In the genomic region with DNA sequence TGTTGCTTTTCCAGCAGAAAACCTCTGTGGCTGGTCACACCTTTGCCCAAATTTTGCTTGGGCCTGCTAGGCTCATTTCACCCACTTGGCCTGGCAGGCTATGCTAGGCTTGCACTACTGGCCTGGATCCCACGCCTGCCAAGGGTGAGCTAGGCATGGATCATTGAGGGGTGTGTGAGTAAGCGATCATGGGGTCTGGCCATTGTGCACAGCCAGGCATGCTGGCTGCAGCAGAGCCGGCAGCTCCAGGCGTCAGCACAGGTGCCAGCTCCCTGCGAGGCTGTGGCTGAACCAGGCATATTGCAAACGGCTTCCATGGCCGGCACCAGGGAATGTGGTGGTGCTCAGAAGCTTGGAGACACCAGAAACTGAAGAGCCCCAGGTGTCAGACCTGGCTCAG, we compare ENCODE assay signal across 25 cellular contexts. TPM values are rescaled to one million over a fixed set of nuclear protein-coding genes. Genes with fewer than 3 reads are reported as not detected.
DNase-seq lines count a peak whose midpoint lies in the region; ATAC-seq lines count a peak whose summit lies in the region.
"Had no signal": no experiment of that assay in that cellular context is flagged by ENCODE, and none has a peak within 500 bp of the region (broad histone marks: within the 10 kb centered on the region; RNA-seq: fewer than 3 reads in every experiment).

No MANE protein-coding gene starts in this region.

- no peak overlapping the region for H3K27ac ChIP-seq in naive thymus-derived CD4-positive, alpha-beta T cell (ENCODE audit: low read depth, low read length)
- H3K27ac ChIP-seq: neural progenitor cell, Peyer's patch, SJCRH30, thoracic aorta had no signal

- H3K27ac Mint-ChIP-seq in activated CD4-positive, alpha-beta T cell treated with anti-CD3 and anti-CD28 coated beads for 36 hours, result no peak overlapping the region
- no peak overlapping the region for H3K27ac Mint-ChIP-seq in naive thymus-derived CD4-positive, alpha-beta T cell
- H3K27ac Mint-ChIP-seq: activated CD4-positive, alpha-beta memory T cell treated with anti-CD3 and anti-CD28 coated beads for 36 hours; activated naive CD8-positive, alpha-beta T cell treated with anti-CD3 and anti-CD28 coated beads for 36 hours; CD4-positive, alpha-beta T cell; memory B cell; neural progenitor cell had no signal

- no peaks in the 10 kb centered on the region for H3K27me3 Mint-ChIP-seq in activated CD4-positive, alpha-beta T cell treated with anti-CD3 and anti-CD28 coated beads for 36 hours
- H3K27me3 Mint-ChIP-seq in naive thymus-derived CD4-positive, alpha-beta T cell, result peaks cover 0 to 4% (median 0%) of the 10 kb centered on the region in 5 donors
- H3K27me3 Mint-ChIP-seq: activated CD4-positive, alpha-beta memory T cell treated with anti-CD3 and anti-CD28 coated beads for 36 hours; activated naive CD8-positive, alpha-beta T cell treated with anti-CD3 and anti-CD28 coated beads for 36 hours; CD4-positive, alpha-beta T cell; memory B cell; progenitor cell of endocrine pancreas had no signal

- CTCF ChIA-PET in activated CD4-positive, alpha-beta T cell treated with anti-CD3 and anti-CD28 coated beads for 36 hours (lab: Charles Lee), result no interaction called here
- CTCF ChIA-PET in naive thymus-derived CD4-positive, alpha-beta T cell (lab: Charles Lee), result no interaction called here

- POLR2A ChIA-PET in activated CD4-positive, alpha-beta T cell treated with anti-CD3 and anti-CD28 coated beads for 36 hours (lab: Charles Lee), result no interaction called here
- POLR2A ChIA-PET in naive thymus-derived CD4-positive, alpha-beta T cell (lab: Charles Lee), result no interaction called here

- no peak overlapping the region for H3K4me3 Mint-ChIP-seq in activated CD4-positive, alpha-beta T cell treated with anti-CD3 and anti-CD28 coated beads for 36 hours
- no peak overlapping the region for H3K4me3 Mint-ChIP-seq in naive thymus-derived CD4-positive, alpha-beta T cell
- H3K4me3 Mint-ChIP-seq: activated CD4-positive, alpha-beta memory T cell treated with anti-CD3 and anti-CD28 coated beads for 36 hours; activated naive CD8-positive, alpha-beta T cell treated with anti-CD3 and anti-CD28 coated beads for 36 hours; CD4-positive, alpha-beta T cell; memory B cell; neural progenitor cell had no signal

- no peaks in the 10 kb centered on the region for H3K27me3 ChIP-seq in adipocyte (replicated peaks; ENCODE audit: control insufficient read depth, insufficient read depth, low read length)
- H3K27me3 ChIP-seq in naive thymus-derived CD4-positive, alpha-beta T cell (ENCODE audit: control insufficient read depth in 2 of 2, insufficient read depth in 2 of 2, low read length in 2 of 2), result no peaks in the 10 kb centered on the region
- H3K27me3 ChIP-seq: neural progenitor cell, Peyer's patch, SJCRH30 had no signal

- no peaks in the 10 kb centered on the region for H3K36me3 Mint-ChIP-seq in activated CD4-positive, alpha-beta T cell treated with anti-CD3 and anti-CD28 coated beads for 36 hours (ENCODE audit: low read depth)
- peaks cover 0 to 8% (median 0%) of the 10 kb centered on the region in 5 donors for H3K36me3 Mint-ChIP-seq in naive thymus-derived CD4-positive, alpha-beta T cell
- H3K36me3 Mint-ChIP-seq: activated CD4-positive, alpha-beta memory T cell treated with anti-CD3 and anti-CD28 coated beads for 36 hours; activated naive CD8-positive, alpha-beta T cell treated with anti-CD3 and anti-CD28 coated beads for 36 hours; memory B cell; neural progenitor cell had no signal

- no peaks in the 10 kb centered on the region for H3K9me3 Mint-ChIP-seq in activated CD4-positive, alpha-beta T cell treated with anti-CD3 and anti-CD28 coated beads for 36 hours (ENCODE audit: low read depth)
- H3K9me3 Mint-ChIP-seq in naive thymus-derived CD4-positive, alpha-beta T cell, result no peaks in the 10 kb centered on the region
- H3K9me3 Mint-ChIP-seq: activated CD4-positive, alpha-beta memory T cell treated with anti-CD3 and anti-CD28 coated beads for 36 hours; activated naive CD8-positive, alpha-beta T cell treated with anti-CD3 and anti-CD28 coated beads for 36 hours; CD4-positive, alpha-beta T cell; memory B cell; neural progenitor cell had no signal

- H3K4me3 ChIP-seq in adipocyte (ENCODE audit: low read length), result no peak overlapping the region
- H3K4me3 ChIP-seq in naive thymus-derived CD4-positive, alpha-beta T cell (ENCODE audit: low read length), result no peak overlapping the region
- H3K4me3 ChIP-seq: neural progenitor cell, Peyer's patch, SJCRH30, thoracic aorta had no signal

- peak; percentile 26 for DNase-seq in M059J (ENCODE audit: low read depth)
- DNase-seq in adipocyte (ENCODE audit: low read depth), result no peak
- peak; percentile 43 for DNase-seq in left ventricle myocardium superior
- no peak for DNase-seq in sciatic nerve (ENCODE audit: low spot score)
- DNase-seq in 8988T, result no peak
- no peak for DNase-seq in activated CD4-positive, alpha-beta T cell treated with anti-CD3 and anti-CD28 coated beads for 36 hours
- DNase-seq in activated CD4-positive, alpha-beta T cell treated with anti-CD3 and anti-CD28 coated beads, Interleukin-2, amount 50 U/mL, for 48 hours, result no peak
- no peak for DNase-seq in naive thymus-derived CD4-positive, alpha-beta T cell
- DNase-seq: activated CD4-positive, alpha-beta memory T cell treated with anti-CD3 and anti-CD28 coated beads for 36 hours; activated effector memory CD4-positive, alpha-beta T cell treated with Interleukin-2 at 50 U/mL for 16 hours; activated naive CD8-positive, alpha-beta T cell treated with anti-CD3 and anti-CD28 coated beads for 36 hours; CD4-positive, alpha-beta T cell; cerebellar nuclear complex; GOT3; IMR-90; NCI-H1092; NCI-H187 treated with DMSO at 0.1 percent for 48 hours; NCI-H524 treated with DMSO at 0.1 percent for 48 hours; Peyer's patch; SJCRH30; stimulated activated naive CD4-positive, alpha-beta T cell treated with Interleukin-2 at 50 U/mL for 16 hours had no signal

- no peaks in the 10 kb centered on the region for H3K9me3 ChIP-seq in adipocyte (ENCODE audit: control insufficient read depth, low read length)
- H3K9me3 ChIP-seq in naive thymus-derived CD4-positive, alpha-beta T cell (ENCODE audit: control insufficient read depth in 2 of 3, low read length in 3 of 3), result no peaks in the 10 kb centered on the region
- H3K9me3 ChIP-seq: Peyer's patch, SJCRH30, thoracic aorta had no signal

- ATAC-seq in left ventricle myocardium superior (peak; percentile 90), sciatic nerve (peak; percentile 42)
- no peak for ATAC-seq in activated CD4-positive, alpha-beta T cell treated with anti-CD3 and anti-CD28 coated beads for 36 hours
- no peak for ATAC-seq in naive thymus-derived CD4-positive, alpha-beta T cell

- intact Hi-C loops in left ventricle myocardium superior (cut with micrococcal nuclease) (no loop called here), sciatic nerve (cut with DNase I) (no loop called here)
- intact Hi-C loops in activated CD4-positive, alpha-beta T cell treated with anti-CD3 and anti-CD28 coated beads for 36 hours (cut with DNase I, micrococcal nuclease), result no loop called here
- intact Hi-C loops in naive thymus-derived CD4-positive, alpha-beta T cell (cut with micrococcal nuclease), result no loop called here

- peaks cover 14% of the 10 kb centered on the region for H3K4me1 ChIP-seq in adipocyte (ENCODE audit: control insufficient read depth, insufficient read depth, low read length)
- H3K4me1 ChIP-seq in naive thymus-derived CD4-positive, alpha-beta T cell (ENCODE audit: control insufficient read depth in 2 of 2, insufficient read depth in 2 of 2, low read length in 2 of 2), result no peaks in the 10 kb centered on the region
- H3K4me1 ChIP-seq: neural progenitor cell, Peyer's patch, SJCRH30 had no signal

- H3K36me3 ChIP-seq in adipocyte (ENCODE audit: control insufficient read depth, insufficient read depth, low read length, severe bottlenecking), result no peaks in the 10 kb centered on the region
- no peaks in the 10 kb centered on the region for H3K36me3 ChIP-seq in naive thymus-derived CD4-positive, alpha-beta T cell (ENCODE audit: control insufficient read depth in 2 of 3, insufficient read depth in 3 of 3, low read length in 3 of 3)
- H3K36me3 ChIP-seq: neural progenitor cell, Peyer's patch, SJCRH30, thoracic aorta had no signal

- no peaks in the 10 kb centered on the region for H3K4me1 Mint-ChIP-seq in activated CD4-positive, alpha-beta T cell treated with anti-CD3 and anti-CD28 coated beads for 36 hours
- no peaks in the 10 kb centered on the region for H3K4me1 Mint-ChIP-seq in naive thymus-derived CD4-positive, alpha-beta T cell
- H3K4me1 Mint-ChIP-seq: activated naive CD8-positive, alpha-beta T cell treated with anti-CD3 and anti-CD28 coated beads for 36 hours; memory B cell; neural progenitor cell had no signal

- H3K9ac ChIP-seq in adipocyte (ENCODE audit: low read length), result peak overlapping the region; percentile 16
- H3K9ac ChIP-seq: neural progenitor cell had no signal

RNA-seq across cellular contexts. Expression of a gene that starts 19.2 kb away (rescaled TPM):
- not detected in 2 replicates for total RNA-seq in M059J (2014; rRNA removed; shearing (Covaris generic))
- total RNA-seq in left ventricle myocardium superior (1.7 TPM), sciatic nerve (6.6 TPM)
- under 1 TPM; 0.58 to 0.71 TPM for total RNA-seq in activated CD4-positive, alpha-beta T cell treated with anti-CD3 and anti-CD28 coated beads for 36 hours
- 1 to 10 TPM in 4 of 5 experiments, under 1 TPM in 1; 0.80 to 5.4 (median 4.6) TPM for total RNA-seq in naive thymus-derived CD4-positive, alpha-beta T cell
- polyA plus RNA-seq in naive thymus-derived CD4-positive, alpha-beta T cell, result under 1 TPM; 0.66 to 0.69 TPM

Comparison
In these comparisons a context has a peak if more than half of its experiments do, and no peak if none do; other contexts are left out.
1. DNase-seq: peak in M059J (single experiment) and left ventricle myocardium superior (single experiment); none in adipocyte (single experiment), sciatic nerve (single experiment), 8988T (single experiment), activated CD4-positive, alpha-beta T cell treated with anti-CD3 and anti-CD28 coated beads for 36 hours (single experiment), activated CD4-positive, alpha-beta T cell treated with anti-CD3 and anti-CD28 coated beads, Interleukin-2, amount 50 U/mL, for 48 hours (0 of 2) and naive thymus-derived CD4-positive, alpha-beta T cell (0 of 9).
2. ATAC-seq: peak in left ventricle myocardium superior (single experiment) and sciatic nerve (single experiment); none in activated CD4-positive, alpha-beta T cell treated with anti-CD3 and anti-CD28 coated beads for 36 hours (single experiment) and naive thymus-derived CD4-positive, alpha-beta T cell (single experiment).